Comparison of ENCODE assay signal across 22 cellular contexts in the genomic region with DNA sequence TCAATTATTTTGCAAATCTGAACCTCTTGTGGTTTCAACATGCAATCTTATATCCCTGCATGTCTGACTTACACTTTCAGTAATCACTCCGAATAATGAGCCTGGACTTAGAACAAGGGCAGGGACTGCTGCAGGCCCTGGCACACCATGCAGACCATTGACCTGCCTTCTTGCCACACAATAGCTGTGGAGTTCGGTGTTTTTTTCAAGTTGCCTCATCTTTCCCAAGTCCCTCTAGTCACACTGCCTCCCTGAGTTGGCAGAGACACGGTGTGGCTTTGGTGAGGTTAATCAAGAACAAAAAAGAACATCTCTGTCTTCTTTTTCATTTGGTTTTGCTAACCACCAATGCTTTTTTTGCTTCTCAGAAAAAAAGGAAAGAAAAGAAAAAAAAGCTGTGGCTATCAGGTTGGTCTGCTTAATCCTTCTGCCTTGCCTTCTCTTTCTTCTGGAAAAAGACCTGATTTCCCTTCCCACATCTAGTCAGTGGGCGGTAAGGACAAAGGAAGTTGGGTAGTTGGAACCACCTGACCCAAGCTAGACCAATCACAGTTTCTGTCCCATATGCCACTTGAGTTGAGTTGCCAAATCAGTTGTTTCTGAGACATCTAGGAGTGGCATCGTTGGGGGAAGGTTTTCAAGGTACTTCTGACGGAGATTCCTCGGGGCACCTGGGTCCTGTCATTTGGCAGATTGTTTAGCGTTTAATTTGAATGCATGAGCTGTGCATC.
"Had no signal": no experiment of that assay in that cellular context is flagged by ENCODE, and none has a peak within 500 bp of the region (broad histone marks: within the 10 kb centered on the region; RNA-seq: fewer than 3 reads in every experiment).

No MANE protein-coding gene starts in this region.

- H3K4me1 ChIP-seq: sigmoid colon, stomach, suprapubic skin had no signal

- DNase-seq: activated CD4-positive, alpha-beta T cell treated with anti-CD3 and anti-CD28 coated beads for 36 hours; activated CD4-positive, CD25-positive, alpha-beta regulatory T cell; activated CD8-positive, alpha-beta memory T cell treated with anti-CD3 and anti-CD28 coated beads for 24 hours; activated effector memory CD4-positive, alpha-beta T cell treated with Interleukin-2 at 50 U/mL for 16 hours; activated naive CD4-positive, alpha-beta T cell treated with Interleukin-2 at 50 U/mL for 16 hours; activated naive CD8-positive, alpha-beta T cell treated with anti-CD3 and anti-CD28 coated beads for 36 hours; amniotic stem cell; endodermal cell; naive B cell; nephron progenitor cell; retina; sigmoid colon; stimulated activated CD4-positive, alpha-beta T cell treated with anti-CD3 and anti-CD28 coated beads, Interleukin-1b, Interleukin-23, amount 100 ng/mL, for 48 hours; stimulated activated CD4-positive, alpha-beta T cell treated with anti-CD3 and anti-CD28 coated beads, Interleukin-4, amount 100 ng/mL, for 4 hours; stimulated activated CD8-positive, alpha-beta memory T cell treated with anti-CD3 and anti-CD28 coated beads, Interleukin-4, amount 100 ng/mL, for 48 hours; stimulated activated naive B cell treated with anti-CD40 and anti-IgM and Interleukin-4, amounts not matched to agents 10 μg/mL and 1 μg/mL and 100 μg/mL, for 72 hours; stomach; tibial artery had no signal

- ATAC-seq: activated CD4-positive, alpha-beta T cell treated with anti-CD3 and anti-CD28 coated beads for 36 hours; esophagus mucosa; stimulated activated naive B cell treated with anti-CD40 and anti-IgM and Interleukin-4, amounts not matched to agents 10 μg/mL and 1 μg/mL and 100 μg/mL, for 72 hours had no signal

- H3K27me3 ChIP-seq: neutrophil, sigmoid colon, stomach, suprapubic skin, tibial artery had no signal

- H3K4me3 ChIP-seq: sigmoid colon, smooth muscle cell, stomach, suprapubic skin, tibial artery had no signal

- H3K27ac ChIP-seq: neutrophil, sigmoid colon, stomach, suprapubic skin, tibial artery had no signal

- H3K36me3 ChIP-seq: neutrophil, sigmoid colon, stomach, suprapubic skin, tibial artery had no signal

- H3K9me3 ChIP-seq: neutrophil, sigmoid colon, stomach, suprapubic skin, tibial artery had no signal
